In genomic region chr5:115607935-115608334, GRCh38 we compare ENCODE assay signal across 21 cellular contexts.
"Had no signal": no experiment of that assay in that cellular context is flagged by ENCODE, and none has a peak within 500 bp of the region (broad histone marks: within the 10 kb centered on the region; RNA-seq: fewer than 3 reads in every experiment).

No MANE protein-coding gene starts in this region.

- H3K4me1 ChIP-seq: colonic mucosa, pancreas, testis had no signal

- H3K27me3 Mint-ChIP-seq: activated CD4-positive, alpha-beta memory T cell treated with anti-CD3 and anti-CD28 coated beads for 36 hours; activated CD4-positive, alpha-beta T cell treated with anti-CD3 and anti-CD28 coated beads for 36 hours; activated CD8-positive, alpha-beta memory T cell treated with anti-CD3 and anti-CD28 coated beads, Interleukin-2, amount 10 ng/mL, durations not matched to agents 7 days and 5 days; activated naive CD4-positive, alpha-beta T cell treated with anti-CD3 and anti-CD28 coated beads, Interleukin-2, amount 10 ng/mL, durations not matched to agents 7 days and 5 days; activated T-cell treated with anti-CD3 and anti-CD28 coated beads, Interleukin-2, amount 50 U/mL, for 24 hours; stimulated activated naive CD8-positive, alpha-beta T cell treated with anti-CD3 and anti-CD28 coated beads, Interleukin-15, Interleukin-2, amounts not matched to agents 100 ng/mL and 50 ng/mL, for 24 hours; T-cell had no signal

- H3K9me3 Mint-ChIP-seq: activated CD4-positive, alpha-beta memory T cell treated with anti-CD3 and anti-CD28 coated beads for 36 hours; activated naive CD4-positive, alpha-beta T cell treated with anti-CD3 and anti-CD28 coated beads, Interleukin-2, amount 10 ng/mL, durations not matched to agents 7 days and 5 days; activated T-cell treated with anti-CD3 and anti-CD28 coated beads, Interleukin-2, amount 50 U/mL, for 24 hours; stimulated activated naive CD8-positive, alpha-beta T cell treated with anti-CD3 and anti-CD28 coated beads, Interleukin-15, Interleukin-2, amounts not matched to agents 100 ng/mL and 50 ng/mL, for 24 hours; T-cell had no signal

- H3K27ac ChIP-seq: adrenal gland, colonic mucosa, esophagus squamous epithelium, pancreas, SK-N-MC, testis, upper lobe of left lung, WERI-Rb-1 had no signal

- H3K9me3 ChIP-seq: adrenal gland, colonic mucosa, esophagus squamous epithelium, pancreas, testis, upper lobe of left lung had no signal

- H3K27me3 ChIP-seq: adrenal gland, colonic mucosa, esophagus squamous epithelium, pancreas, testis, upper lobe of left lung had no signal

- H3K4me3 Mint-ChIP-seq: activated CD4-positive, alpha-beta memory T cell treated with anti-CD3 and anti-CD28 coated beads for 36 hours; activated CD4-positive, alpha-beta T cell treated with anti-CD3 and anti-CD28 coated beads for 36 hours; activated CD8-positive, alpha-beta memory T cell treated with anti-CD3 and anti-CD28 coated beads, Interleukin-2, amount 10 ng/mL, durations not matched to agents 7 days and 5 days; activated naive CD4-positive, alpha-beta T cell treated with anti-CD3 and anti-CD28 coated beads, Interleukin-2, amount 10 ng/mL, durations not matched to agents 7 days and 5 days; activated T-cell treated with anti-CD3 and anti-CD28 coated beads, Interleukin-2, amount 50 U/mL, for 24 hours; stimulated activated naive CD8-positive, alpha-beta T cell treated with anti-CD3 and anti-CD28 coated beads, Interleukin-15, Interleukin-2, amounts not matched to agents 100 ng/mL and 50 ng/mL, for 24 hours; T-cell had no signal

- ATAC-seq: activated CD4-positive, alpha-beta T cell treated with anti-CD3 and anti-CD28 coated beads for 36 hours; activated CD8-positive, alpha-beta memory T cell treated with anti-CD3 and anti-CD28 coated beads, Interleukin-2, amount 10 ng/mL, durations not matched to agents 7 days and 5 days; T-cell had no signal

- H3K36me3 ChIP-seq: adrenal gland, colonic mucosa, pancreas had no signal

- H3K27ac Mint-ChIP-seq: activated CD4-positive, alpha-beta memory T cell treated with anti-CD3 and anti-CD28 coated beads for 36 hours; activated CD8-positive, alpha-beta memory T cell treated with anti-CD3 and anti-CD28 coated beads, Interleukin-2, amount 10 ng/mL, durations not matched to agents 7 days and 5 days; activated naive CD4-positive, alpha-beta T cell treated with anti-CD3 and anti-CD28 coated beads, Interleukin-2, amount 10 ng/mL, durations not matched to agents 7 days and 5 days; activated T-cell treated with anti-CD3 and anti-CD28 coated beads, Interleukin-2, amount 50 U/mL, for 24 hours; stimulated activated naive CD8-positive, alpha-beta T cell treated with anti-CD3 and anti-CD28 coated beads, Interleukin-15, Interleukin-2, amounts not matched to agents 100 ng/mL and 50 ng/mL, for 24 hours had no signal

- DNase-seq: activated CD4-positive, alpha-beta memory T cell treated with anti-CD3 and anti-CD28 coated beads for 36 hours; activated CD4-positive, alpha-beta T cell treated with anti-CD3 and anti-CD28 coated beads for 36 hours; activated CD8-positive, alpha-beta memory T cell treated with anti-CD3 and anti-CD28 coated beads, Interleukin-2, amount 10 ng/mL, durations not matched to agents 7 days and 5 days; activated naive CD4-positive, alpha-beta T cell treated with anti-CD3 and anti-CD28 coated beads, Interleukin-2, amount 10 ng/mL, durations not matched to agents 7 days and 5 days; activated T-cell treated with anti-CD3 and anti-CD28 coated beads, Interleukin-2, amount 50 U/mL, for 24 hours; adrenal gland; colonic mucosa; esophagus squamous epithelium; kidney glomerular epithelial cell; midbrain; pancreas; retina; stimulated activated CD4-positive, alpha-beta T cell treated with anti-CD3 and anti-CD28 coated beads, Interleukin-15, amount 100 ng/mL, for 24 hours; stimulated activated CD4-positive, alpha-beta T cell treated with anti-CD3 and anti-CD28 coated beads, Interleukin-4, amount 100 ng/mL, for 24 hours; T-cell; testis; upper lobe of left lung; WERI-Rb-1 had no signal

- H3K4me3 ChIP-seq: adrenal gland, colonic mucosa, esophagus squamous epithelium, lung, pancreas, SK-N-MC, testis, upper lobe of left lung had no signal
